In genomic region chr1:115112496-115113375, GRCh38 we compare ENCODE assay signal across 8 cellular contexts. TPM values are rescaled to one million over a fixed set of nuclear protein-coding genes. Genes with fewer than 3 reads are reported as not detected.
DNase-seq lines count a peak whose midpoint lies in the region; ATAC-seq and TF ChIP-seq lines count a peak whose summit lies in the region.

No MANE protein-coding gene starts in this region.

- no peaks in the 10 kb centered on the region for H3K4me1 ChIP-seq in BE2C
- peaks cover 12 to 30% of the 10 kb centered on the region in 2 experiments; a peak in 3 of 4 replicates for H3K4me1 ChIP-seq in HCT116 (ENCODE audit: control insufficient read depth in 1 of 2, insufficient read depth in 2 of 2, low read length in 2 of 2)
- H3K4me1 ChIP-seq in mesendoderm (ENCODE audit: control insufficient read depth, low read depth, low read length): no peaks in the 10 kb centered on the region

- H3K9me2 ChIP-seq in HCT116 (ENCODE audit: insufficient read depth): no peaks in the 10 kb centered on the region

- no peak overlapping the region for H4K8ac ChIP-seq in mesendoderm (ENCODE audit: low read depth, low read length)

- H3K4me3 ChIP-seq in BE2C (ENCODE audit: low read depth, low read length) (no peak overlapping the region), HCT116 (replicated peaks in 1 of 2; ENCODE audit: low read depth in 1 of 2, low read length in 2 of 2) (no peak overlapping the region), mesendoderm (ENCODE audit: low read length) (no peak overlapping the region)

- H3K27me3 ChIP-seq in BE2C (no peaks in the 10 kb centered on the region), HCT116 (ENCODE audit: insufficient read depth, low read length) (no peaks in the 10 kb centered on the region), mesendoderm (ENCODE audit: insufficient read depth, low read length, poor library complexity) (no peaks in the 10 kb centered on the region)

- H3K9ac ChIP-seq in HCT116 (ENCODE audit: low read length) (no peak overlapping the region), mesendoderm (ENCODE audit: low read length) (no peak overlapping the region)

- H3K36me3 Mint-ChIP-seq in WTC11: peaks cover 3% of the 10 kb centered on the region; the same call in 1 of the 2 replicates
- peaks cover 2% of the 10 kb centered on the region for H3K36me3 Mint-ChIP-seq in chondrocyte (ENCODE audit: low read depth)

- H3K36me3 ChIP-seq in BE2C (no peaks in the 10 kb centered on the region), HCT116 (ENCODE audit: control insufficient read depth in 1 of 2, insufficient read depth in 2 of 2, low read length in 2 of 2) (no peaks in the 10 kb centered on the region), mesendoderm (ENCODE audit: control insufficient read depth, insufficient read depth, low read length) (no peaks in the 10 kb centered on the region)

- peak overlapping the region; percentile 25 for H3K56ac ChIP-seq in mesendoderm (ENCODE audit: low read length)

- peak overlapping the region; percentile 70 for H3K27ac Mint-ChIP-seq in WTC11
- peak overlapping the region; percentile 87 for H3K27ac Mint-ChIP-seq in chondrocyte (ENCODE audit: unreplicated experiment)

- no peak overlapping the region for H4K5ac ChIP-seq in mesendoderm (ENCODE audit: low read length)

- no peak overlapping the region for H2BK5ac ChIP-seq in mesendoderm (ENCODE audit: low read length)

- H3K4me3 Mint-ChIP-seq in WTC11 (peak overlapping the region; percentile 41), chondrocyte (ENCODE audit: unreplicated experiment) (no peak overlapping the region)

- H3K4me2 ChIP-seq in HCT116 (ENCODE audit: low read length) (0 out of 2 replicates have a peak overlapping the region, but pooled peaks have one; percentile 24), mesendoderm (ENCODE audit: low read length) (no peak overlapping the region)

- ATAC-seq in HCT116: peak; percentile 79
- peak; percentile 92 for ATAC-seq in WTC11
- ATAC-seq in stimulated activated naive CD8-positive, alpha-beta T cell treated with anti-CD3 and anti-CD28 coated beads, Interleukin-15, Interleukin-2, amounts not matched to agents 100 U/mL and 50 U/mL, for 24 hours: no peak
- no peak for ATAC-seq in GM21390 (IDR thresholded peaks at IDR 0.05; ENCODE audit: unreplicated experiment)

- peaks cover 5% of the 10 kb centered on the region for H3K27me3 Mint-ChIP-seq in WTC11 (ENCODE audit: low read depth)
- no peaks in the 10 kb centered on the region for H3K27me3 Mint-ChIP-seq in chondrocyte (ENCODE audit: low read depth)

- DNase-seq in BE2C (peak; percentile 23), HCT116 (ENCODE audit: low read depth, low spot score) (peak; percentile 6), WTC11 (ENCODE audit: low spot score) (peak; percentile 79), chondrocyte (ENCODE audit: low spot score) (no peak), mesendoderm (peak; percentile 58), KG1 (lab: John Stamatoyannopoulos, UW) (no peak)
- DNase-seq in stimulated activated naive CD8-positive, alpha-beta T cell treated with anti-CD3 and anti-CD28 coated beads, Interleukin-15, Interleukin-2, amounts not matched to agents 100 U/mL and 50 U/mL, for 24 hours: peak; percentile 55

- H4K20me1 ChIP-seq in HCT116 (ENCODE audit: insufficient read depth): no peaks in the 10 kb centered on the region

- TF ChIP-seq POLR2A in HCT116 (IDR thresholded peaks at IDR 0.05; ENCODE audit: borderline replicate concordance, extremely low read depth, insufficient read depth, insufficient read length): no peak

- CTCF ChIA-PET in HCT116 (lab: Charles Lee) (interaction anchor here (0.6 to 2.4 kb wide), 7 partner anchors 10 to 71 kb away, joined by 3 to 10 read pairs (median 4); no protein-coding TSS in a partner anchor), WTC11 (lab: Charles Lee) (interaction anchor here (0.6 to 3.2 kb wide), 23 partner anchors 8 to 613 kb away, joined by 3 to 26 read pairs (median 4); partner anchors contain the start of genes DENND2C and TSPAN2)

- peak overlapping the region; percentile 52 for H2AFZ ChIP-seq in HCT116 (ENCODE audit: low read depth, low read length, poor library complexity, severe bottlenecking)

- H3K9me3 ChIP-seq in BE2C: no peaks in the 10 kb centered on the region
- no peaks in the 10 kb centered on the region for H3K9me3 ChIP-seq in HCT116 (ENCODE audit: control insufficient read depth in 1 of 2, insufficient read depth in 1 of 2, low read depth in 1 of 2, low read length in 2 of 2)

- no CpG with 5 or more reads among the region's 18 CpGs for WGBS in mesendoderm (ENCODE audit: extremely low coverage, insufficient coverage, low lambda C conversion rate)

- TF ChIP-seq CTCF in BE2C (IDR thresholded peaks at IDR 0.05; ENCODE audit: low read depth, low read length): peak; percentile 92
- peak; percentile 61 to 97 (median 95); a peak in 5 of 6 replicates for TF ChIP-seq CTCF in HCT116 (IDR thresholded peaks at IDR 0.05 in 2 of 3, conservative IDR thresholded peaks at IDR 0.05 in 1 of 3; ENCODE audit: borderline replicate concordance in 1 of 3, insufficient read depth in 1 of 3, low read depth in 2 of 3, low read length in 2 of 3)
- peak; percentile 89 for TF ChIP-seq CTCF in WTC11 (IDR thresholded peaks at IDR 0.05)
- peak; percentile 99 for TF ChIP-seq CTCF in chondrocyte (IDR thresholded peaks at IDR 0.05)

- BruUV-seq in HCT116 (replicated peaks; lab: Mats Ljungman, UMichigan): no TSS peak

- H3K9me3 Mint-ChIP-seq in WTC11: peaks cover 17% of the 10 kb centered on the region
- peaks cover 6% of the 10 kb centered on the region for H3K9me3 Mint-ChIP-seq in chondrocyte (ENCODE audit: low read depth)

- RAD21 ChIA-PET in HCT116 (lab: Charles Lee; ENCODE audit: low non-redundant PET in 1 of 2, low total read pairs in 2 of 2, uncharacterized antibody in 2 of 2, unreplicated experiment in 2 of 2): interaction anchor here in 1 of 2 experiments (1.7 kb wide), 1 partner anchor 60 kb away, joined by 4 read pairs; no protein-coding TSS in a partner anchor

- H3K79me2 ChIP-seq in HCT116 (ENCODE audit: insufficient read depth, low read length) (no peaks in the 10 kb centered on the region), mesendoderm (ENCODE audit: control insufficient read depth, insufficient read depth, low read length) (no peaks in the 10 kb centered on the region)

- intact Hi-C loops in HCT116 (cut with micrococcal nuclease): loop anchor here (1.0 to 10.0 kb wide), 2 partner anchors 133 to 1138 kb away; partner anchors contain the start of gene OLFML3

- no peak overlapping the region for H3K18ac ChIP-seq in mesendoderm (ENCODE audit: low read length)

- H2AK5ac ChIP-seq in mesendoderm (ENCODE audit: low read length): no peak overlapping the region

- peaks cover 28% of the 10 kb centered on the region for H3K4me1 Mint-ChIP-seq in WTC11
- peaks cover 52% of the 10 kb centered on the region for H3K4me1 Mint-ChIP-seq in chondrocyte (ENCODE audit: low read depth)

- no peak overlapping the region for H2BK15ac ChIP-seq in mesendoderm (replicated peaks; ENCODE audit: low read depth)

- H3K79me1 ChIP-seq in mesendoderm (ENCODE audit: low read length): no peaks in the 10 kb centered on the region

- peak; percentile 82 for TF ChIP-seq RAD21 in HCT116 (IDR thresholded peaks at IDR 0.05; ENCODE audit: low read depth)

- H2BK120ac ChIP-seq in mesendoderm (ENCODE audit: low read depth, low read length): no peak overlapping the region

- POLR2A ChIA-PET in HCT116 (lab: Charles Lee) (no interaction called here), WTC11 (lab: Charles Lee) (no interaction called here)

- H3K27ac ChIP-seq in HCT116 (ENCODE audit: low read depth, low read length): no peak overlapping the region
- H3K27ac ChIP-seq in mesendoderm (ENCODE audit: low read depth, low read length): no peak overlapping the region

- no peak overlapping the region for H3K4ac ChIP-seq in mesendoderm (ENCODE audit: low read depth, low read length)

- H3K23ac ChIP-seq in mesendoderm (ENCODE audit: low read length): no peak overlapping the region

TF ChIP-seq in HCT116, 20 proteins besides CTCF, POLR2A, EP300 and RAD21 (continues in another document):
- TF ChIP-seq YY1 (IDR thresholded peaks at IDR 0.05; ENCODE audit: extremely low read depth, insufficient replicate concordance, low read depth, low read length) (no peak), EZH2phosphoT487 (IDR thresholded peaks at IDR 0.05; ENCODE audit: borderline replicate concordance) (no peak), ELF1 (IDR thresholded peaks at IDR 0.05; ENCODE audit: borderline replicate concordance, low read depth) (no peak), CBX3 (IDR thresholded peaks at IDR 0.05; ENCODE audit: low read depth) (no peak), SIN3A (IDR thresholded peaks at IDR 0.05; ENCODE audit: low read depth) (no peak), ZFX (IDR thresholded peaks at IDR 0.05) (no peak), SRF (IDR thresholded peaks at IDR 0.05; ENCODE audit: low read depth) (no peak), TCF7L2 (IDR thresholded peaks at IDR 0.05; ENCODE audit: borderline replicate concordance, extremely low read depth, insufficient read depth, insufficient read length) (no peak)
- TF ChIP-seq, protein P1, sequence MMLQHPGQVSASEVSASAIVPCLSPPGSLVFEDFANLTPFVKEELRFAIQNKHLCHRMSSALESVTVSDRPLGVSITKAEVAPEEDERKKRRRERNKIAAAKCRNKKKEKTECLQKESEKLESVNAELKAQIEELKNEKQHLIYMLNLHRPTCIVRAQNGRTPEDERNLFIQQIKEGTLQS (IDR thresholded peaks at IDR 0.05): no peak

TF ChIP-seq in WTC11, 78 proteins besides CTCF, POLR2A, EP300 and RAD21 (continues in another document):
- no peak for TF ChIP-seq SP1 (CRISPR knock-in tag; conservative IDR thresholded peaks at IDR 0.05)
- TF ChIP-seq, protein P1 (CRISPR knock-in tag; conservative IDR thresholded peaks at IDR 0.05): no peak

RNA-seq across cellular contexts. Expression of gene TSPAN2, which starts 23.4 kb away (rescaled TPM):
- polyA plus RNA-seq in BE2C (2012; ENCODE audit: insufficient read depth, insufficient read length, low read depth): not detected
- 0.98 TPM for total RNA-seq in HCT116 (2021; ENCODE audit: unreplicated experiment)
- 0.15 and 0.69 TPM in 2 replicates for polyA plus RNA-seq in HCT116 (2012)
- total RNA-seq in WTC11 (2021): 12.0 to 14.8 TPM (median 14.6 TPM) in 3 replicates
- total RNA-seq in chondrocyte: 218 to 498 TPM (median 227 TPM) in 3 replicates
- polyA plus RNA-seq in mesendoderm (2013, experiment 1 of 2): 3.9 TPM
- polyA plus RNA-seq in mesendoderm (2013, experiment 2 of 2): 4.5 TPM

Comparison
In these comparisons a context has a peak if more than half of its experiments do, and no peak if none do; other contexts are left out.
1. DNase-seq: peak in BE2C (single experiment), HCT116 (single experiment), WTC11 (single experiment), mesendoderm (single experiment) and stimulated activated naive CD8-positive, alpha-beta T cell treated with anti-CD3 and anti-CD28 coated beads, Interleukin-15, Interleukin-2, amounts not matched to agents 100 U/mL and 50 U/mL, for 24 hours (single experiment); none in chondrocyte (single experiment) and KG1 (single experiment).
2. ATAC-seq: peak in HCT116 (single experiment) and WTC11 (single experiment); none in stimulated activated naive CD8-positive, alpha-beta T cell treated with anti-CD3 and anti-CD28 coated beads, Interleukin-15, Interleukin-2, amounts not matched to agents 100 U/mL and 50 U/mL, for 24 hours (single experiment) and GM21390 (single experiment).
3. RNA of gene TSPAN2, which starts 23.4 kb away (total RNA-seq): 218 to 498 TPM in chondrocyte; 12.0 to 14.8 TPM in WTC11 and 0.98 TPM in HCT116 (single experiment); every median in the first group is over 10 times any median in the second.
4. Peak in every context shown above with its lines, with median percentiles within 50 percentile points of each other: CTCF ChIP-seq.